Comparison of ENCODE assay signal across 1 cellular context in genomic region chr1:232872738-232873137, GRCh38.
A peak's percentile ranks its signal among the peaks of the same experiment; 100 is the strongest.
TF ChIP-seq lines count a peak whose summit lies in the region.

No MANE protein-coding gene starts in this region.

TF ChIP-seq in SK-N-SH treated with all-trans-retinoic acid at 6 μM for 48 hours, 23 proteins besides CTCF, POLR2A, EP300 and RAD21 (continued from another document):
- TF ChIP-seq PPARA (CRISPR knock-in tag; IDR thresholded peaks at IDR 0.05; ENCODE audit: borderline replicate concordance) (no peak), ARNTL (CRISPR knock-in tag; IDR thresholded peaks at IDR 0.05; ENCODE audit: borderline replicate concordance, low read depth) (no peak), BACH2 (CRISPR knock-in tag; IDR thresholded peaks at IDR 0.05; ENCODE audit: borderline replicate concordance) (no peak), ISL1 (CRISPR knock-in tag; IDR thresholded peaks at IDR 0.05) (peak; percentile 85), TCF4 (CRISPR knock-in tag; IDR thresholded peaks at IDR 0.05; ENCODE audit: borderline replicate concordance) (peak; percentile 85), RARB (CRISPR knock-in tag; IDR thresholded peaks at IDR 0.05) (no peak), ZNF70 (CRISPR knock-in tag; IDR thresholded peaks at IDR 0.05) (peak; percentile 50; the same call in 1 of the 2 replicates)
